Comparison of ENCODE assay signal across 9 cellular contexts in genomic region chr15:74870496-74871213, GRCh38. TPM values are rescaled to one million over a fixed set of nuclear protein-coding genes. Genes with fewer than 3 reads are reported as not detected.
A peak's percentile ranks its signal among the peaks of the same experiment; 100 is the strongest.
DNase-seq lines count a peak whose midpoint lies in the region; ATAC-seq lines count a peak whose summit lies in the region.
"Had no signal": no experiment of that assay in that cellular context is flagged by ENCODE, and none has a peak within 500 bp of the region (broad histone marks: within the 10 kb centered on the region; RNA-seq: fewer than 3 reads in every experiment).

No MANE protein-coding gene starts in this region.

- H3K4me3 ChIP-seq in Karpas-422 (ENCODE audit: low read length), result peak overlapping the region; percentile 33; the same call in 1 of the 2 replicates

- no peaks in the 10 kb centered on the region for H3K27me3 ChIP-seq in Karpas-422 (ENCODE audit: low read length)

- peaks cover 72% of the 10 kb centered on the region for H3K79me2 ChIP-seq in Karpas-422 (ENCODE audit: low read length)

- peak overlapping the region; percentile 100 for H3K4me2 ChIP-seq in Karpas-422 (ENCODE audit: low read depth, low read length, poor library complexity, severe bottlenecking)

- no peaks in the 10 kb centered on the region for H3K9me3 ChIP-seq in Karpas-422 (ENCODE audit: low read length)

- H3K36me3 ChIP-seq in Karpas-422 (ENCODE audit: insufficient read depth, low read length), result peaks cover 24% of the 10 kb centered on the region

- peak; percentile 30 for DNase-seq in CD1c-positive myeloid dendritic cell (ENCODE audit: extremely low spot score)
- no peak for DNase-seq in Karpas-422
- DNase-seq in central memory CD8-positive, alpha-beta T cell (ENCODE audit: low spot score in 2 of 2), result no peak
- no peak for DNase-seq in natural killer cell treated with Interleukin-12 subunit alpha and Interleukin-12 subunit beta and Interleukin-15 and Interleukin-18, amount 100 ng/mL, for 72 hours (ENCODE audit: low spot score)
- no peak for DNase-seq in kidney glomerular epithelial cell (lab: John Stamatoyannopoulos, UW)
- no peak for DNase-seq in COLO668 (lab: John Stamatoyannopoulos, UW; ENCODE audit: unreplicated experiment)
- DNase-seq: glutamatergic neuron had no signal

- H3K27ac Mint-ChIP-seq in central memory CD8-positive, alpha-beta T cell (ENCODE audit: low read depth), result peak overlapping the region; percentile 80
- H3K27ac Mint-ChIP-seq in natural killer cell treated with Interleukin-12 subunit alpha and Interleukin-12 subunit beta and Interleukin-15 and Interleukin-18, amount 100 ng/mL, for 72 hours, result peak overlapping the region; percentile 88 to 98

- peaks cover 14% of the 10 kb centered on the region; the same call in 1 of the 2 replicates for H4K20me1 ChIP-seq in Karpas-422 (ENCODE audit: insufficient read depth, low read depth, low read length)

- H2AFZ ChIP-seq in Karpas-422 (ENCODE audit: low read length), result no peak overlapping the region

- H3K4me1 ChIP-seq in Karpas-422 (ENCODE audit: low read length), result peaks cover 48% of the 10 kb centered on the region

- H3K27me3 Mint-ChIP-seq in central memory CD8-positive, alpha-beta T cell, result no peaks in the 10 kb centered on the region
- no peaks in the 10 kb centered on the region for H3K27me3 Mint-ChIP-seq in natural killer cell treated with Interleukin-12 subunit alpha and Interleukin-12 subunit beta and Interleukin-15 and Interleukin-18, amount 100 ng/mL, for 72 hours

- peaks cover 66% of the 10 kb centered on the region for H3K4me1 Mint-ChIP-seq in central memory CD8-positive, alpha-beta T cell
- H3K4me1 Mint-ChIP-seq in natural killer cell treated with Interleukin-12 subunit alpha and Interleukin-12 subunit beta and Interleukin-15 and Interleukin-18, amount 100 ng/mL, for 72 hours (ENCODE audit: low read depth in 2 of 2), result peaks cover 60 to 63% of the 10 kb centered on the region in 2 donors

- H3K27ac ChIP-seq in Karpas-422 (ENCODE audit: low read length), result peak overlapping the region; percentile 77

- H3K36me3 Mint-ChIP-seq in central memory CD8-positive, alpha-beta T cell (ENCODE audit: insufficient read depth), result peaks cover 28% of the 10 kb centered on the region
- H3K36me3 Mint-ChIP-seq in natural killer cell treated with Interleukin-12 subunit alpha and Interleukin-12 subunit beta and Interleukin-15 and Interleukin-18, amount 100 ng/mL, for 72 hours, result peaks cover 7% of the 10 kb centered on the region

- no peak for ATAC-seq in central memory CD8-positive, alpha-beta T cell (replicated peaks; ENCODE audit: extremely low read depth, poor library complexity, severe bottlenecking)
- ATAC-seq in natural killer cell treated with Interleukin-12 subunit alpha and Interleukin-12 subunit beta and Interleukin-15 and Interleukin-18, amount 100 ng/mL, for 72 hours, result no peak
- no peak for ATAC-seq in GM19467 (IDR thresholded peaks at IDR 0.05; ENCODE audit: unreplicated experiment)
- ATAC-seq in HG03039 (IDR thresholded peaks at IDR 0.05; ENCODE audit: unreplicated experiment), result no peak

- peak overlapping the region; percentile 53 for H3K9ac ChIP-seq in Karpas-422 (ENCODE audit: low read length)

- no peaks in the 10 kb centered on the region for H3K9me2 ChIP-seq in Karpas-422 (replicated peaks; ENCODE audit: insufficient read depth, low read length)

- peak overlapping the region; percentile 100 for H3K4me3 Mint-ChIP-seq in central memory CD8-positive, alpha-beta T cell
- H3K4me3 Mint-ChIP-seq in natural killer cell treated with Interleukin-12 subunit alpha and Interleukin-12 subunit beta and Interleukin-15 and Interleukin-18, amount 100 ng/mL, for 72 hours, result peak overlapping the region; percentile 100

- no peaks in the 10 kb centered on the region for H3K9me3 Mint-ChIP-seq in central memory CD8-positive, alpha-beta T cell
- no peaks in the 10 kb centered on the region for H3K9me3 Mint-ChIP-seq in natural killer cell treated with Interleukin-12 subunit alpha and Interleukin-12 subunit beta and Interleukin-15 and Interleukin-18, amount 100 ng/mL, for 72 hours

RNA-seq across cellular contexts. Expression of gene SCAMP2, which starts 2.5 kb away (rescaled TPM):
- 37.1 and 54.9 TPM in 2 replicates for total RNA-seq in Karpas-422 (2014; rRNA removed; shearing (Covaris generic); ENCODE audit: low replicate concordance)
- total RNA-seq in natural killer cell treated with Interleukin-12 subunit alpha and Interleukin-12 subunit beta and Interleukin-15 and Interleukin-18, amount 100 ng/mL, for 72 hours, result 100 to 1,000 TPM; 109 to 111 TPM

RNA-seq across cellular contexts. Expression of gene MPI, which starts 19.2 kb away (rescaled TPM):
- total RNA-seq in Karpas-422 (2014; rRNA removed; shearing (Covaris generic); ENCODE audit: low replicate concordance), result 73.7 and 78.8 TPM in 2 replicates
- total RNA-seq in natural killer cell treated with Interleukin-12 subunit alpha and Interleukin-12 subunit beta and Interleukin-15 and Interleukin-18, amount 100 ng/mL, for 72 hours, result 10 to 100 TPM; 43.6 to 46.8 TPM

RNA-seq across cellular contexts. Expression of gene ULK3, which starts 27.7 kb away (rescaled TPM):
- total RNA-seq in Karpas-422 (2014; rRNA removed; shearing (Covaris generic); ENCODE audit: low replicate concordance), result 87.3 and 89.6 TPM in 2 replicates
- 10 to 100 TPM; 39.1 to 74.7 TPM for total RNA-seq in natural killer cell treated with Interleukin-12 subunit alpha and Interleukin-12 subunit beta and Interleukin-15 and Interleukin-18, amount 100 ng/mL, for 72 hours

RNA-seq across cellular contexts. Expression of gene FAM219B, which starts 36.0 kb away (rescaled TPM):
- total RNA-seq in Karpas-422 (2014; rRNA removed; shearing (Covaris generic); ENCODE audit: low replicate concordance), result 58.8 and 69.5 TPM in 2 replicates
- total RNA-seq in natural killer cell treated with Interleukin-12 subunit alpha and Interleukin-12 subunit beta and Interleukin-15 and Interleukin-18, amount 100 ng/mL, for 72 hours, result 10 to 100 TPM; 49.6 to 74.3 TPM

RNA-seq across cellular contexts. Expression of gene CPLX3, which starts 44.2 kb away (rescaled TPM):
- 5.2 and 7.3 TPM in 2 replicates for total RNA-seq in Karpas-422 (2014; rRNA removed; shearing (Covaris generic); ENCODE audit: low replicate concordance)
- total RNA-seq in natural killer cell treated with Interleukin-12 subunit alpha and Interleukin-12 subunit beta and Interleukin-15 and Interleukin-18, amount 100 ng/mL, for 72 hours, result 1 to 10 TPM in 1 of 2 donors, under 1 TPM in 1; 0.43 to 1.7 TPM
